ENCODE assay signal across 1 cellular context in genomic region chr11:78085972-78086371, GRCh38.
TF ChIP-seq lines count a peak whose summit lies in the region.

No MANE protein-coding gene starts in this region.

TF ChIP-seq in SK-N-SH treated with all-trans-retinoic acid at 6 μM for 48 hours, 23 proteins besides CTCF, POLR2A, EP300 and RAD21 (continued from another document):
- TF ChIP-seq PATZ1 (CRISPR knock-in tag; IDR thresholded peaks at IDR 0.05; ENCODE audit: borderline replicate concordance) (no peak), OSR1 (CRISPR knock-in tag; IDR thresholded peaks at IDR 0.05) (no peak), ZNF565 (CRISPR knock-in tag; conservative IDR thresholded peaks at IDR 0.05; ENCODE audit: low read depth) (no peak), TCF4 (CRISPR knock-in tag; IDR thresholded peaks at IDR 0.05; ENCODE audit: borderline replicate concordance) (no peak), ESRRG (CRISPR knock-in tag; IDR thresholded peaks at IDR 0.05) (no peak), PPARA (CRISPR knock-in tag; IDR thresholded peaks at IDR 0.05; ENCODE audit: borderline replicate concordance) (no peak), TOX (CRISPR knock-in tag; IDR thresholded peaks at IDR 0.05; ENCODE audit: borderline replicate concordance) (no peak), ZFP30 (CRISPR knock-in tag; IDR thresholded peaks at IDR 0.05) (no peak), ARNTL (CRISPR knock-in tag; IDR thresholded peaks at IDR 0.05; ENCODE audit: borderline replicate concordance, low read depth) (no peak)
- TF ChIP-seq, protein P1, sequence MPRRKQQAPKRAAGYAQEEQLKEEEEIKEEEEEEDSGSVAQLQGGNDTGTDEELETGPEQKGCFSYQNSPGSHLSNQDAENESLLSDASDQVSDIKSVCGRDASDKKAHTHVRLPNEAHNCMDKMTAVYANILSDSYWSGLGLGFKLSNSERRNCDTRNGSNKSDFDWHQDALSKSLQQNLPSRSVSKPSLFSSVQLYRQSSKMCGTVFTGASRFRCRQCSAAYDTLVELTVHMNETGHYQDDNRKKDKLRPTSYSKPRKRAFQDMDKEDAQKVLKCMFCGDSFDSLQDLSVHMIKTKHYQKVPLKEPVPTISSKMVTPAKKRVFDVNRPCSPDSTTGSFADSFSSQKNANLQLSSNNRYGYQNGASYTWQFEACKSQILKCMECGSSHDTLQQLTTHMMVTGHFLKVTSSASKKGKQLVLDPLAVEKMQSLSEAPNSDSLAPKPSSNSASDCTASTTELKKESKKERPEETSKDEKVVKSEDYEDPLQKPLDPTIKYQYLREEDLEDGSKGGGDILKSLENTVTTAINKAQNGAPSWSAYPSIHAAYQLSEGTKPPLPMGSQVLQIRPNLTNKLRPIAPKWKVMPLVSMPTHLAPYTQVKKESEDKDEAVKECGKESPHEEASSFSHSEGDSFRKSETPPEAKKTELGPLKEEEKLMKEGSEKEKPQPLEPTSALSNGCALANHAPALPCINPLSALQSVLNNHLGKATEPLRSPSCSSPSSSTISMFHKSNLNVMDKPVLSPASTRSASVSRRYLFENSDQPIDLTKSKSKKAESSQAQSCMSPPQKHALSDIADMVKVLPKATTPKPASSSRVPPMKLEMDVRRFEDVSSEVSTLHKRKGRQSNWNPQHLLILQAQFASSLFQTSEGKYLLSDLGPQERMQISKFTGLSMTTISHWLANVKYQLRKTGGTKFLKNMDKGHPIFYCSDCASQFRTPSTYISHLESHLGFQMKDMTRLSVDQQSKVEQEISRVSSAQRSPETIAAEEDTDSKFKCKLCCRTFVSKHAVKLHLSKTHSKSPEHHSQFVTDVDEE (CRISPR knock-in tag; IDR thresholded peaks at IDR 0.05), result no peak
